Comparison of ENCODE assay signal across 8 cellular contexts in genomic region chr3:49171119-49171774, GRCh38. TPM values are rescaled to one million over a fixed set of nuclear protein-coding genes. Genes with fewer than 3 reads are reported as not detected.
A peak's percentile ranks its signal among the peaks of the same experiment; 100 is the strongest.
DNase-seq lines count a peak whose midpoint lies in the region; ATAC-seq, FAIRE-seq and TF ChIP-seq lines count a peak whose summit lies in the region.

KLHDC8B (plus strand) TSS chr3:49171598; CDS start chr3:49172770, 1,172 bp downstream.

- BruUV-seq in Panc1 (replicated peaks; lab: Mats Ljungman, UMichigan): no TSS peak

- H3K36me3 Mint-ChIP-seq in naive B cell: no peaks in the 10 kb centered on the region

- TF ChIP-seq POLR2A in GM12892 (IDR thresholded peaks at IDR 0.05; ENCODE audit: low read depth, low read length): no peak

- intact Hi-C loops in Panc1 (cut with micrococcal nuclease; ENCODE audit: unreplicated experiment): no loop called here

- peaks cover 13 to 22% (median 17%) of the 10 kb centered on the region in 3 donors for H3K4me1 Mint-ChIP-seq in naive B cell

- peak; percentile 94 for TF ChIP-seq CTCF in Panc1 (IDR thresholded peaks at IDR 0.05)

- no peaks in the 10 kb centered on the region; the same call in 1 of the 2 replicates for H3K36me3 ChIP-seq in Panc1 (ENCODE audit: control insufficient read depth, insufficient read depth, low read length)

- peak within 1 kb of the TSS; percentile 57 to 63 for H3K4me3 ChIP-seq in Panc1 (ENCODE audit: low read depth in 2 of 2, low read length in 2 of 2)

- H3K27me3 Mint-ChIP-seq in naive B cell: peaks cover 4 to 11% (median 8%) of the 10 kb centered on the region in 3 donors

- peak within 1 kb of the TSS in 3 of 6 donors; percentile 70 to 83 (median 79) for H3K27ac Mint-ChIP-seq in naive B cell

- H3K27ac ChIP-seq in Panc1 (ENCODE audit: low read length): peak within 1 kb of the TSS; percentile 76

- peak; percentile 90 for ATAC-seq in Panc1
- peak; percentile 78 to 79 for ATAC-seq in naive B cell (ENCODE audit: low read depth in 2 of 2)
- ATAC-seq in GM18520 (IDR thresholded peaks at IDR 0.05; ENCODE audit: unreplicated experiment): no peak

- CTCF ChIA-PET in Panc1 (lab: Charles Lee): interaction anchor here (0.6 to 1.0 kb wide), 2 partner anchors 11 to 47 kb away, joined by 3 read pairs; no protein-coding TSS in a partner anchor

- peak; percentile 89 for DNase-seq in GM12892 (ENCODE audit: insufficient read length)
- DNase-seq in HS-27A (ENCODE audit: low read depth): peak; percentile 51
- DNase-seq in Panc1 (ENCODE audit: low read depth, low spot score): no peak
- peak; percentile 69 to 72 for DNase-seq in activated T-helper 1 cell treated with anti-CD3 and anti-CD28 coated beads, Interleukin-2, amount 50 U/mL, for 16 hours (ENCODE audit: low read depth in 1 of 2, low spot score in 1 of 2)
- peak; percentile 84 for DNase-seq in fibroblast of gingiva (ENCODE audit: low read depth)
- peak; percentile 71 for DNase-seq in naive B cell
- DNase-seq in stimulated activated CD8-positive, alpha-beta memory T cell treated with anti-CD3 and anti-CD28 coated beads, Interleukin-7, amount 100 ng/mL, for 4 hours (ENCODE audit: low read depth in 2 of 2): peak; percentile 62 to 64

- H3K9me3 ChIP-seq in Panc1 (ENCODE audit: control insufficient read depth, insufficient read depth, low read depth, low read length): peaks cover 3% of the 10 kb centered on the region; the same call in 1 of the 2 replicates

- H3K9me3 Mint-ChIP-seq in naive B cell: peaks cover 0 to 2% (median 0%) of the 10 kb centered on the region in 7 donors

- no peaks in the 10 kb centered on the region for H3K27me3 ChIP-seq in Panc1 (ENCODE audit: control insufficient read depth, insufficient read depth, low read length)

- peak; percentile 89 for FAIRE-seq in GM12892 (lab: Jason Lieb, UNC)

- in situ Hi-C loops in Panc1 (cut with HindIII; ENCODE audit: low pct_unique_long_range_greater_than_20kb, low sequenced_read_pairs): no loop called here

- POLR2A ChIA-PET in Panc1 (lab: Charles Lee): interaction anchor here (0.6 kb wide), 1 partner anchor 1037 kb away, joined by 10 read pairs; no protein-coding TSS in a partner anchor

- peaks cover 6% of the 10 kb centered on the region for H3K4me1 ChIP-seq in Panc1 (ENCODE audit: control insufficient read depth, insufficient read depth, low read length)

- H3K4me3 Mint-ChIP-seq in naive B cell: peak within 1 kb of the TSS; percentile 67 to 88 (median 86)

RNA-seq across cellular contexts. Expression of gene KLHDC8B, which starts in this region (rescaled TPM):
- 4.3 TPM for polyA plus RNA-seq in GM12892 (2012; ENCODE audit: missing spikeins)
- total RNA-seq in Panc1 (2021; ENCODE audit: unreplicated experiment): 6.8 TPM
- 9.9 TPM for polyA plus RNA-seq in Panc1 (2012; ENCODE audit: insufficient read length)
- under 1 TPM in 3 of 6 donors, not detected in 3; 0.48 to 0.56 (median 0.49) TPM for polyA plus RNA-seq in naive B cell (ENCODE audit: low read depth in 6 of 6)

Comparison
In these comparisons a context has a peak if more than half of its experiments do, and no peak if none do; other contexts are left out.
1. Peak in DNase-seq and ATAC-seq in naive B cell; RNA of the gene not detected or under 1 TPM.